13 cellular contexts compared by ENCODE assay signal in genomic region chr1:244361764-244362473, GRCh38.
DNase-seq lines count a peak whose midpoint lies in the region; ATAC-seq and TF ChIP-seq lines count a peak whose summit lies in the region.
"Had no signal": no experiment of that assay in that cellular context is flagged by ENCODE, and none has a peak within 500 bp of the region (broad histone marks: within the 10 kb centered on the region; RNA-seq: fewer than 3 reads in every experiment).

No MANE protein-coding gene starts in this region.

- POLR2A ChIA-PET in CD8-positive, alpha-beta memory T cell (lab: Charles Lee), result interaction anchor here (0.5 kb wide), 1 partner anchor 610 kb away, joined by 5 read pairs; no protein-coding TSS in a partner anchor

- intact Hi-C loops in lower lobe of right lung (cut with DNase I), result no loop called here

- DNase-seq in NCI-H345 (lab: John Stamatoyannopoulos, UW) (peak; percentile 30), NCI-H345 treated with DMSO at 0.1 percent for 48 hours (lab: John Stamatoyannopoulos, UW; ENCODE audit: unreplicated experiment) (no peak), coronary artery (ENCODE audit: low spot score) (no peak), lower lobe of right lung (no peak), upper lobe of left lung (no peak), GDM1 (lab: John Stamatoyannopoulos, UW) (no peak), middle frontal gyrus (ENCODE audit: extremely low spot score, low spot score) (no peak)
- DNase-seq in CD8-positive, alpha-beta memory T cell, result no peak
- DNase-seq: BE2C, left cardiac atrium, SHP77 treated with DMSO at 0.1 percent for 48 hours had no signal

- H3K4me3 Mint-ChIP-seq in CD8-positive, alpha-beta memory T cell, result no peak overlapping the region
- H3K4me3 Mint-ChIP-seq: activated T-helper 17 cell treated with anti-CD3 and anti-CD28 coated beads, Interleukin-2, amount 50 U/mL, for 72 hours had no signal

- H3K4me3 ChIP-seq in coronary artery, result peak overlapping the region; percentile 11
- no peak overlapping the region for H3K4me3 ChIP-seq in lower lobe of right lung
- H3K4me3 ChIP-seq in upper lobe of left lung, result no peak overlapping the region
- no peak overlapping the region for H3K4me3 ChIP-seq in CD8-positive, alpha-beta memory T cell (ENCODE audit: low read length)

- H3K4me1 ChIP-seq in lower lobe of right lung (peaks cover 3% of the 10 kb centered on the region), upper lobe of left lung (peaks cover 0 to 12% (median 0%) of the 10 kb centered on the region in 4 donors)
- H3K4me1 ChIP-seq in CD8-positive, alpha-beta memory T cell (ENCODE audit: insufficient read depth, low read length), result no peaks in the 10 kb centered on the region
- H3K4me1 ChIP-seq: BE2C had no signal

- CTCF ChIA-PET in CD8-positive, alpha-beta memory T cell (lab: Charles Lee), result no interaction called here

- peak overlapping the region in 1 of 8 donors; percentile 10 for H3K27ac Mint-ChIP-seq in CD8-positive, alpha-beta memory T cell
- H3K27ac Mint-ChIP-seq: activated T-helper 17 cell treated with anti-CD3 and anti-CD28 coated beads, Interleukin-2, amount 50 U/mL, for 72 hours; IgD-negative memory B cell had no signal

- H3K4me1 Mint-ChIP-seq in CD8-positive, alpha-beta memory T cell, result no peaks in the 10 kb centered on the region
- H3K4me1 Mint-ChIP-seq: activated T-helper 17 cell treated with anti-CD3 and anti-CD28 coated beads, Interleukin-2, amount 50 U/mL, for 72 hours; IgD-negative memory B cell had no signal

- WGBS in upper lobe of left lung, 2 donors, result 34 to 43% methylated on average over 5 of the region's 5 CpGs

- H3K9me3 ChIP-seq in lower lobe of right lung (no peaks in the 10 kb centered on the region), upper lobe of left lung (no peaks in the 10 kb centered on the region)
- H3K9me3 ChIP-seq in CD8-positive, alpha-beta memory T cell (ENCODE audit: low read length), result no peaks in the 10 kb centered on the region
- H3K9me3 ChIP-seq: BE2C had no signal

- no peaks in the 10 kb centered on the region for H3K36me3 Mint-ChIP-seq in CD8-positive, alpha-beta memory T cell

- TF ChIP-seq EP300 in upper lobe of left lung (IDR thresholded peaks at IDR 0.05), result no peak

- no peak for TF ChIP-seq POLR2A in upper lobe of left lung (IDR thresholded peaks at IDR 0.05)

- ATAC-seq in lower lobe of right lung, result peak; percentile 58 to 64
- peak in 1 of 2 donors; percentile 45 for ATAC-seq in upper lobe of left lung (ENCODE audit: low FRiP score in 2 of 2)
- ATAC-seq: activated T-helper 17 cell treated with anti-CD3 and anti-CD28 coated beads, Interleukin-2, amount 50 U/mL, for 72 hours had no signal

- TF ChIP-seq CTCF in coronary artery (IDR thresholded peaks at IDR 0.05) (no peak), lower lobe of right lung (IDR thresholded peaks at IDR 0.05) (no peak), upper lobe of left lung (IDR thresholded peaks at IDR 0.05) (no peak)

- H3K27ac ChIP-seq in coronary artery (no peak overlapping the region), lower lobe of right lung (peak overlapping the region; percentile 12), upper lobe of left lung (peak overlapping the region in 3 of 4 donors; percentile 2 to 28 (median 9))
- H3K27ac ChIP-seq in CD8-positive, alpha-beta memory T cell (ENCODE audit: low read depth, low read length), result no peak overlapping the region

- H3K9me3 Mint-ChIP-seq in CD8-positive, alpha-beta memory T cell, result peaks cover 0 to 4% (median 2%) of the 10 kb centered on the region in 5 donors
- H3K9me3 Mint-ChIP-seq: activated T-helper 17 cell treated with anti-CD3 and anti-CD28 coated beads, Interleukin-2, amount 50 U/mL, for 72 hours had no signal

- H3K27me3 ChIP-seq in lower lobe of right lung (ENCODE audit: low read depth), result no peaks in the 10 kb centered on the region
- no peaks in the 10 kb centered on the region for H3K27me3 ChIP-seq in upper lobe of left lung
- no peaks in the 10 kb centered on the region for H3K27me3 ChIP-seq in CD8-positive, alpha-beta memory T cell (ENCODE audit: insufficient read depth, low read length, poor library complexity, severe bottlenecking)
- H3K27me3 ChIP-seq: BE2C had no signal

- H3K36me3 ChIP-seq in lower lobe of right lung, result no peaks in the 10 kb centered on the region
- no peaks in the 10 kb centered on the region for H3K36me3 ChIP-seq in upper lobe of left lung
- no peaks in the 10 kb centered on the region for H3K36me3 ChIP-seq in CD8-positive, alpha-beta memory T cell (ENCODE audit: insufficient read depth, low read length)
- H3K36me3 ChIP-seq: BE2C had no signal

- H3K27me3 Mint-ChIP-seq in CD8-positive, alpha-beta memory T cell, result peaks cover 0 to 1% of the 10 kb centered on the region in 2 donors
- H3K27me3 Mint-ChIP-seq: activated T-helper 17 cell treated with anti-CD3 and anti-CD28 coated beads, Interleukin-2, amount 50 U/mL, for 72 hours; IgD-negative memory B cell had no signal

Comparison
In these comparisons a context has a peak if more than half of its experiments do, and no peak if none do; other contexts are left out.
1. H3K27ac ChIP-seq: peak in lower lobe of right lung (single experiment) and upper lobe of left lung (3 of 4); none in coronary artery (0 of 2) and CD8-positive, alpha-beta memory T cell (single experiment).